28 cellular contexts compared by ENCODE assay signal in the genomic region with DNA sequence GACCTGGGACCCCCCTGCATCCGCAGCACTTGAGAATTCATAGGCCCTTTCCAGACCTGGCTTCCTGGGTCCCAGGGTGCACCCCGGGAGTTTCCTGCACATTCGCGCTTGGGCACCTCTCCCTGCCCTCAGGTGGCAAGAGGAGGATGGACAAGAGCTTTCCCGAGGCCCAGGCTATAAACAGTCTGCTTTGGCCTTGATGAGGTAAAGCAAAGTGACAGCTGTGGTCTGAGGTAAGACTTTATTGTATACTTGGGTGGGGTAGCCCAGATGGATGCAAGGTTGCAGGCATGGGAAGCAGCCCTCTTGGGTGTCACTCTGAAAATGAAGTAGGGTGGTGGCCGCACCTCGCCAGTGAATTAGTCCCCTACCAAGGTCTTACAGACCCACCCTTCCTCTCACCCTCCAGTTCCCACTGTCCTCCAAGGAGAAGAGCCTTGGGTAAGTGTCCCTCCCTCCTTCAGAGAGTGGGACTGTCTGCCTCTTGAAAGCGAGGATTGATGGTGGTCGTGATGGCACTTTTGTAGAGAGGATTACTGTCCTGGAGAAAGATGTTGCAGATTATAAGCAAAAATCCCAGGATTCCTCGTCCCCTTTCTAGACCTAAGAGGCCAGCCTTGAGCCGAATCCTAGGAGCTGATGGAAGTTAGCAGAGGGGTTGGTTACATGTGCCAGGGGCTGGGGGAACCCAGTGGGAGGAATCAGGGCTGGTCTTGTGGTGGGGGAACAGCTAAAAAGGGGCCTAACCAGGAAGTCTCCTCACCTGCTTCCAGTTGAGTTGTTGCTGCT. TPM values are rescaled to one million over a fixed set of nuclear protein-coding genes. Genes with fewer than 3 reads are reported as not detected.
DNase-seq lines count a peak whose midpoint lies in the region; ATAC-seq and TF ChIP-seq lines count a peak whose summit lies in the region.
"Had no signal": no experiment of that assay in that cellular context is flagged by ENCODE, and none has a peak within 500 bp of the region (broad histone marks: within the 10 kb centered on the region; RNA-seq: fewer than 3 reads in every experiment).

No MANE protein-coding gene starts in this region.

- in situ Hi-C loops in IMR-90 (cut with MboI; ENCODE audit: low sequenced_read_pairs): no loop called here

- BruUV-seq in IMR-90 (replicated peaks; lab: Mats Ljungman, UMichigan): no TSS peak

- no peak for DNase-seq in activated naive CD4-positive, alpha-beta T cell treated with anti-CD3 and anti-CD28 coated beads for 36 hours
- no peak for DNase-seq in activated naive CD4-positive, alpha-beta T cell (lab: John Stamatoyannopoulos, UW)
- DNase-seq in IMR-90: no peak
- DNase-seq in activated T-helper 2 cell treated with anti-CD3 and anti-CD28 coated beads, Interferon-gamma antibody, Interleukin-2, Interleukin-4, amounts not matched to agents 10 μg/mL and 5 μg/mL and 100 μg/mL, durations not matched to agents 14 hours and 24 hours and 36 hours (ENCODE audit: low spot score): no peak
- no peak for DNase-seq in naive thymus-derived CD8-positive, alpha-beta T cell
- no peak for DNase-seq in uterus
- DNase-seq: activated CD4-positive, alpha-beta memory T cell treated with anti-CD3 and anti-CD28 coated beads for 36 hours; activated naive CD4-positive, alpha-beta T cell treated with Interleukin-2 at 50 U/mL for 16 hours; activated T-cell treated with anti-CD3 and anti-CD28 coated beads for 4 hours; C1 segment of cervical spinal cord; cortex of kidney; foreskin keratinocyte; HCEC 1CT; heart right ventricle; Kasumi-1; mucosa of descending colon; MV-4-11; NCI-H146; OCI-M1; posterior cingulate gyrus; spleen; substantia nigra had no signal

- peaks cover under 1 to 16% of the 10 kb centered on the region in 2 experiments; a peak in 2 of 4 replicates for H3K79me1 ChIP-seq in IMR-90 (ENCODE audit: low read depth in 1 of 2, low read length in 2 of 2)

- TF ChIP-seq CTCF in IMR-90 (conservative IDR thresholded peaks at IDR 0.05; ENCODE audit: low read depth, low read length): no peak
- no peak for TF ChIP-seq CTCF in uterus (IDR thresholded peaks at IDR 0.05)

- intact Hi-C loops in activated naive CD4-positive, alpha-beta T cell treated with anti-CD3 and anti-CD28 coated beads for 36 hours (cut with micrococcal nuclease): no loop called here
- intact Hi-C loops in IMR-90 (cut with micrococcal nuclease) (no loop called here), uterus (cut with DNase I; ENCODE audit: low total_unique reads) (loop anchor here (10.0 kb wide), 1 partner anchor 126 kb away; no protein-coding TSS in a partner anchor)
- intact Hi-C loops in activated T-helper 2 cell treated with anti-CD3 and anti-CD28 coated beads, Interferon-gamma antibody, Interleukin-2, Interleukin-4, amounts not matched to agents 10 μg/mL and 5 μg/mL and 100 μg/mL, durations not matched to agents 14 hours and 24 hours and 36 hours (cut with micrococcal nuclease): no loop called here

- H2BK5ac ChIP-seq in IMR-90 (ENCODE audit: low read depth, low read length, poor library complexity, severe bottlenecking): no peak overlapping the region

- no peak overlapping the region for H3K4me2 ChIP-seq in IMR-90 (ENCODE audit: low read depth, low read length)

- H2BK15ac ChIP-seq in IMR-90 (ENCODE audit: low read depth, low read length): no peak overlapping the region

- TF ChIP-seq POLR2A in IMR-90 (IDR thresholded peaks at IDR 0.05; ENCODE audit: low read depth, low read length) (no peak), uterus (IDR thresholded peaks at IDR 0.05) (no peak)

- H2AK9ac ChIP-seq in IMR-90 (replicated peaks; ENCODE audit: low read depth, low read length, poor library complexity): no peak overlapping the region

- no peak for ATAC-seq in IMR-90 (ENCODE audit: low read depth)
- no peak for ATAC-seq in naive thymus-derived CD8-positive, alpha-beta T cell
- no peak for ATAC-seq in SK-N-SH treated with all-trans-retinoic acid at 6 μM for 48 hours
- ATAC-seq: foreskin keratinocyte had no signal

- H3K36me3 ChIP-seq in IMR-90 (ENCODE audit: control insufficient read depth, insufficient read depth, low read length) (peaks cover 29% of the 10 kb centered on the region), uterus (no peaks in the 10 kb centered on the region)

- peaks cover 14% of the 10 kb centered on the region for H3K9me1 ChIP-seq in IMR-90 (ENCODE audit: insufficient read depth, low read length)

- POLR2A ChIA-PET in IMR-90 (lab: Charles Lee; ENCODE audit: unreplicated experiment): no interaction called here
- POLR2A ChIA-PET in naive thymus-derived CD8-positive, alpha-beta T cell (lab: Charles Lee): interaction anchor here (0.6 to 17.2 kb wide), 8 partner anchors 11 to 149 kb away, joined by 3 to 338 read pairs (median 5); partner anchors contain the start of genes CSAD, ITGB7, SPRYD3 and ZNF740

- no peaks in the 10 kb centered on the region for H3K27me3 Mint-ChIP-seq in activated naive CD4-positive, alpha-beta T cell treated with anti-CD3 and anti-CD28 coated beads for 36 hours (ENCODE audit: low read depth)
- H3K27me3 Mint-ChIP-seq in activated T-helper 2 cell treated with anti-CD3 and anti-CD28 coated beads, Interferon-gamma antibody, Interleukin-2, Interleukin-4, amounts not matched to agents 10 μg/mL and 5 μg/mL and 100 μg/mL, durations not matched to agents 14 hours and 24 hours and 36 hours (ENCODE audit: low read depth): no peaks in the 10 kb centered on the region
- H3K27me3 Mint-ChIP-seq in naive thymus-derived CD8-positive, alpha-beta T cell: no peaks in the 10 kb centered on the region
- H3K27me3 Mint-ChIP-seq: activated CD4-positive, alpha-beta memory T cell treated with anti-CD3 and anti-CD28 coated beads for 36 hours had no signal

- H3K4me3 ChIP-seq in IMR-90 (ENCODE audit: insufficient read depth, low read depth, low read length) (no peak overlapping the region), uterus (no peak overlapping the region)
- H3K4me3 ChIP-seq: esophagus muscularis mucosa, heart right ventricle, mucosa of descending colon, spleen had no signal

- no peak overlapping the region for H2AFZ ChIP-seq in IMR-90 (replicated peaks; ENCODE audit: low read length, poor library complexity)

- H3K36me3 Mint-ChIP-seq in activated naive CD4-positive, alpha-beta T cell treated with anti-CD3 and anti-CD28 coated beads for 36 hours (ENCODE audit: low read depth): peaks cover 21% of the 10 kb centered on the region
- H3K36me3 Mint-ChIP-seq in activated T-helper 2 cell treated with anti-CD3 and anti-CD28 coated beads, Interferon-gamma antibody, Interleukin-2, Interleukin-4, amounts not matched to agents 10 μg/mL and 5 μg/mL and 100 μg/mL, durations not matched to agents 14 hours and 24 hours and 36 hours (ENCODE audit: low read depth): peaks cover 89% of the 10 kb centered on the region
- peaks cover 0 to 86% (median 7%) of the 10 kb centered on the region in 3 donors for H3K36me3 Mint-ChIP-seq in naive thymus-derived CD8-positive, alpha-beta T cell

- H3K4me3 Mint-ChIP-seq in activated naive CD4-positive, alpha-beta T cell treated with anti-CD3 and anti-CD28 coated beads for 36 hours: no peak overlapping the region
- H3K4me3 Mint-ChIP-seq in activated T-helper 2 cell treated with anti-CD3 and anti-CD28 coated beads, Interferon-gamma antibody, Interleukin-2, Interleukin-4, amounts not matched to agents 10 μg/mL and 5 μg/mL and 100 μg/mL, durations not matched to agents 14 hours and 24 hours and 36 hours (ENCODE audit: low read depth): no peak overlapping the region
- H3K4me3 Mint-ChIP-seq in naive thymus-derived CD8-positive, alpha-beta T cell: no peak overlapping the region
- H3K4me3 Mint-ChIP-seq: activated CD4-positive, alpha-beta memory T cell treated with anti-CD3 and anti-CD28 coated beads for 36 hours; type B pancreatic cell; WTC11 had no signal

- H3K4ac ChIP-seq in IMR-90 (ENCODE audit: low read depth, low read length): no peak overlapping the region

- no CpG with 5 or more reads among the region's 11 CpGs for WGBS in IMR-90 (ENCODE audit: extremely low coverage in 2 of 2, insufficient read length in 1 of 2), 2 experiments

- no peak overlapping the region for H2BK120ac ChIP-seq in IMR-90 (ENCODE audit: low read depth, low read length)

- H3K27ac ChIP-seq in IMR-90 (ENCODE audit: insufficient read depth, low read length): no peak overlapping the region
- H3K27ac ChIP-seq in uterus: no peak overlapping the region
- H3K27ac ChIP-seq: foreskin keratinocyte had no signal

- no peak for TF ChIP-seq RAD21 in IMR-90 (IDR thresholded peaks at IDR 0.05; ENCODE audit: low read length)

- H3K18ac ChIP-seq in IMR-90 (ENCODE audit: low read depth, low read length): no peak overlapping the region

- no peak overlapping the region for H3K14ac ChIP-seq in IMR-90 (replicated peaks; ENCODE audit: low read depth, low read length)

- no peak overlapping the region for H4K8ac ChIP-seq in IMR-90 (ENCODE audit: low read depth in 2 of 2, low read length in 2 of 2)

- H3K9me3 ChIP-seq in IMR-90 (ENCODE audit: control insufficient read depth, insufficient read depth, low read length) (no peaks in the 10 kb centered on the region), uterus (no peaks in the 10 kb centered on the region)
- H3K9me3 ChIP-seq: esophagus muscularis mucosa, heart right ventricle, mucosa of descending colon, spleen had no signal

- H3K9ac ChIP-seq in IMR-90 (ENCODE audit: low read depth, low read length): no peak overlapping the region

- no peaks in the 10 kb centered on the region for H4K20me1 ChIP-seq in IMR-90 (ENCODE audit: insufficient read depth, low read length)

- H3K23ac ChIP-seq in IMR-90 (ENCODE audit: low read depth, low read length): no peak overlapping the region

- H4K5ac ChIP-seq in IMR-90 (ENCODE audit: low read depth, low read length): no peak overlapping the region

- H3K4me1 ChIP-seq in IMR-90 (ENCODE audit: control insufficient read depth, insufficient read depth, low read length): no peaks in the 10 kb centered on the region; the same call in 1 of the 2 replicates
- no peaks in the 10 kb centered on the region for H3K4me1 ChIP-seq in uterus
- H3K4me1 ChIP-seq: foreskin keratinocyte had no signal

- peak overlapping the region; percentile 13 for H3K27ac Mint-ChIP-seq in activated naive CD4-positive, alpha-beta T cell treated with anti-CD3 and anti-CD28 coated beads for 36 hours
- H3K27ac Mint-ChIP-seq in activated T-helper 2 cell treated with anti-CD3 and anti-CD28 coated beads, Interferon-gamma antibody, Interleukin-2, Interleukin-4, amounts not matched to agents 10 μg/mL and 5 μg/mL and 100 μg/mL, durations not matched to agents 14 hours and 24 hours and 36 hours: peak overlapping the region; percentile 22
- H3K27ac Mint-ChIP-seq in naive thymus-derived CD8-positive, alpha-beta T cell: peak overlapping the region in 6 of 10 donors; percentile 24 to 75 (median 40)
- H3K27ac Mint-ChIP-seq: type B pancreatic cell, WTC11 had no signal

- no peak overlapping the region for H2AK5ac ChIP-seq in IMR-90 (ENCODE audit: low read depth, low read length)

- H2BK20ac ChIP-seq in IMR-90 (ENCODE audit: low read depth, low read length): peak overlapping the region; percentile 30; the same call in 1 of the 2 replicates

- no peak overlapping the region for H3K56ac ChIP-seq in IMR-90 (ENCODE audit: extremely low read depth, insufficient read depth, low read length)

- peaks cover 10% of the 10 kb centered on the region for H3K4me1 Mint-ChIP-seq in activated naive CD4-positive, alpha-beta T cell treated with anti-CD3 and anti-CD28 coated beads for 36 hours (ENCODE audit: low read depth)
- peaks cover 11% of the 10 kb centered on the region for H3K4me1 Mint-ChIP-seq in activated T-helper 2 cell treated with anti-CD3 and anti-CD28 coated beads, Interferon-gamma antibody, Interleukin-2, Interleukin-4, amounts not matched to agents 10 μg/mL and 5 μg/mL and 100 μg/mL, durations not matched to agents 14 hours and 24 hours and 36 hours (ENCODE audit: low read depth)
- H3K4me1 Mint-ChIP-seq in naive thymus-derived CD8-positive, alpha-beta T cell: peaks cover 16 to 48% (median 28%) of the 10 kb centered on the region in 4 donors

- no peaks in the 10 kb centered on the region for H3K9me3 Mint-ChIP-seq in activated naive CD4-positive, alpha-beta T cell treated with anti-CD3 and anti-CD28 coated beads for 36 hours
- H3K9me3 Mint-ChIP-seq in activated T-helper 2 cell treated with anti-CD3 and anti-CD28 coated beads, Interferon-gamma antibody, Interleukin-2, Interleukin-4, amounts not matched to agents 10 μg/mL and 5 μg/mL and 100 μg/mL, durations not matched to agents 14 hours and 24 hours and 36 hours: no peaks in the 10 kb centered on the region
- H3K9me3 Mint-ChIP-seq in naive thymus-derived CD8-positive, alpha-beta T cell: no peaks in the 10 kb centered on the region
- H3K9me3 Mint-ChIP-seq: activated CD4-positive, alpha-beta memory T cell treated with anti-CD3 and anti-CD28 coated beads for 36 hours; type B pancreatic cell; WTC11 had no signal

- dilution Hi-C loops in IMR-90 (cut with HindIII; ENCODE audit: low sequenced_read_pairs, unreplicated experiment): no loop called here

- CTCF ChIA-PET in activated naive CD4-positive, alpha-beta T cell treated with anti-CD3 and anti-CD28 coated beads for 36 hours (lab: Charles Lee): interaction anchor here (0.7 to 3.2 kb wide), 3 partner anchors 10 to 122 kb away, joined by 3 to 31 read pairs (median 4); no protein-coding TSS in a partner anchor
- CTCF ChIA-PET in IMR-90 (lab: Yijun Ruan, JAX): interaction anchor here (1.3 kb wide), 1 partner anchor 9 kb away, joined by 3 read pairs; no protein-coding TSS in a partner anchor

- no peaks in the 10 kb centered on the region for H3K27me3 ChIP-seq in IMR-90 (ENCODE audit: control insufficient read depth, insufficient read depth, low read length)
- H3K27me3 ChIP-seq in uterus: no peaks in the 10 kb centered on the region
- H3K27me3 ChIP-seq: esophagus muscularis mucosa, heart right ventricle, spleen had no signal

- H4K91ac ChIP-seq in IMR-90 (ENCODE audit: insufficient read depth, low read depth, low read length): no peak overlapping the region

RNA-seq across cellular contexts. Expression of gene CSAD, which starts 10.6 kb away (rescaled TPM):
- 10 to 100 TPM; 31.5 to 32.3 TPM for total RNA-seq in activated naive CD4-positive, alpha-beta T cell treated with anti-CD3 and anti-CD28 coated beads for 36 hours
- total RNA-seq in IMR-90 (2012; rRNA removed) (5.0 and 5.4 TPM in 2 replicates), uterus (10 to 100 TPM in 3 of 4 donors, 1 to 10 TPM in 1; 4.1 to 67.6 (median 42.6) TPM)
- 39.8 and 45.6 TPM in 2 replicates for polyA plus RNA-seq in IMR-90 (2012; rRNA removed)
- polyA plus RNA-seq in IMR-90 (2012; cell fraction: cytosol; rRNA removed): 8.8 and 9.9 TPM in 2 replicates
- 572 and 670 TPM in 2 replicates for polyA plus RNA-seq in IMR-90 (2012; cell fraction: nucleus; rRNA removed; ENCODE audit: low replicate concordance)
- total RNA-seq in activated T-helper 2 cell treated with anti-CD3 and anti-CD28 coated beads, Interferon-gamma antibody, Interleukin-2, Interleukin-4, amounts not matched to agents 10 μg/mL and 5 μg/mL and 100 μg/mL, durations not matched to agents 14 hours and 24 hours and 36 hours: 20.2 TPM in 2 replicates
- total RNA-seq in naive thymus-derived CD8-positive, alpha-beta T cell: 10 to 100 TPM; 50.8 to 53.4 TPM
- polyA plus RNA-seq in naive thymus-derived CD8-positive, alpha-beta T cell: 1 to 10 TPM; 1.1 to 1.3 (median 1.2) TPM

RNA-seq across cellular contexts. Expression of gene ZNF740, which starts 10.8 kb away (rescaled TPM):
- total RNA-seq in activated naive CD4-positive, alpha-beta T cell treated with anti-CD3 and anti-CD28 coated beads for 36 hours: 10 to 100 TPM; 40.4 to 42.0 TPM
- total RNA-seq in IMR-90 (2012; rRNA removed): 11.7 and 13.1 TPM in 2 replicates
- polyA plus RNA-seq in IMR-90 (2012; rRNA removed): 7.0 and 14.0 TPM in 2 replicates
- polyA plus RNA-seq in IMR-90 (2012; cell fraction: cytosol; rRNA removed): 3.0 and 3.9 TPM in 2 replicates
- 13.8 and 55.4 TPM in 2 replicates for polyA plus RNA-seq in IMR-90 (2012; cell fraction: nucleus; rRNA removed; ENCODE audit: low replicate concordance)
- total RNA-seq in activated T-helper 2 cell treated with anti-CD3 and anti-CD28 coated beads, Interferon-gamma antibody, Interleukin-2, Interleukin-4, amounts not matched to agents 10 μg/mL and 5 μg/mL and 100 μg/mL, durations not matched to agents 14 hours and 24 hours and 36 hours: 44.9 and 45.5 TPM in 2 replicates
- total RNA-seq in naive thymus-derived CD8-positive, alpha-beta T cell: 100 to 1,000 TPM; 112 to 113 TPM
- polyA plus RNA-seq in naive thymus-derived CD8-positive, alpha-beta T cell: 1 to 10 TPM; 2.8 to 3.5 (median 3.1) TPM
- 10 to 100 TPM in 2 of 4 donors, 1 to 10 TPM in 2; 7.7 to 55.5 (median 25.9) TPM for total RNA-seq in uterus

RNA-seq across cellular contexts. Expression of gene ITGB7, which starts 15.8 kb away (rescaled TPM):
- 10 to 100 TPM; 32.3 to 32.5 TPM for total RNA-seq in activated naive CD4-positive, alpha-beta T cell treated with anti-CD3 and anti-CD28 coated beads for 36 hours
- total RNA-seq in IMR-90 (2012; rRNA removed) (under 0.01 and 0.18 TPM in 2 replicates), uterus (1 to 10 TPM in 3 of 4 donors, not detected in 1; 2.0 to 3.8 (median 2.4) TPM)
- 0.44 and 0.60 TPM in 2 replicates for polyA plus RNA-seq in IMR-90 (2012; rRNA removed)
- polyA plus RNA-seq in IMR-90 (2012; cell fraction: cytosol; rRNA removed): 0.11 and 0.23 TPM in 2 replicates
- polyA plus RNA-seq in IMR-90 (2012; cell fraction: nucleus; rRNA removed; ENCODE audit: low replicate concordance): 2.5 and 4.3 TPM in 2 replicates
- total RNA-seq in activated T-helper 2 cell treated with anti-CD3 and anti-CD28 coated beads, Interferon-gamma antibody, Interleukin-2, Interleukin-4, amounts not matched to agents 10 μg/mL and 5 μg/mL and 100 μg/mL, durations not matched to agents 14 hours and 24 hours and 36 hours: 200 and 208 TPM in 2 replicates
- 100 to 1,000 TPM; 353 to 362 TPM for total RNA-seq in naive thymus-derived CD8-positive, alpha-beta T cell
- polyA plus RNA-seq in naive thymus-derived CD8-positive, alpha-beta T cell: 100 to 1,000 TPM; 202 to 219 (median 206) TPM
- total RNA-seq: lung microvascular endothelial cell, NCI-H460 had no signal

RNA-seq across cellular contexts. Expression of gene RARG, which starts 40.7 kb away (rescaled TPM):
- total RNA-seq in activated naive CD4-positive, alpha-beta T cell treated with anti-CD3 and anti-CD28 coated beads for 36 hours: 1 to 10 TPM; 4.0 to 4.6 TPM
- total RNA-seq in IMR-90 (2012; rRNA removed): 7.5 and 7.9 TPM in 2 replicates
- polyA plus RNA-seq in IMR-90 (2012; rRNA removed): 28.6 and 30.9 TPM in 2 replicates
- 19.9 and 30.7 TPM in 2 replicates for polyA plus RNA-seq in IMR-90 (2012; cell fraction: cytosol; rRNA removed)
- 50.8 and 62.0 TPM in 2 replicates for polyA plus RNA-seq in IMR-90 (2012; cell fraction: nucleus; rRNA removed; ENCODE audit: low replicate concordance)
- total RNA-seq in activated T-helper 2 cell treated with anti-CD3 and anti-CD28 coated beads, Interferon-gamma antibody, Interleukin-2, Interleukin-4, amounts not matched to agents 10 μg/mL and 5 μg/mL and 100 μg/mL, durations not matched to agents 14 hours and 24 hours and 36 hours: 38.5 and 40.1 TPM in 2 replicates
- total RNA-seq in naive thymus-derived CD8-positive, alpha-beta T cell: 10 to 100 TPM; 57.8 to 60.4 TPM
- 10 to 100 TPM in 1 of 3 donors, 1 to 10 TPM in 2; 1.6 to 12.7 (median 3.8) TPM for polyA plus RNA-seq in naive thymus-derived CD8-positive, alpha-beta T cell
- total RNA-seq in uterus: 10 to 100 TPM in 2 of 4 donors, 1 to 10 TPM in 2; 2.6 to 65.6 (median 28.9) TPM

Comparison
In these comparisons a context has a peak if more than half of its experiments do, and no peak if none do; other contexts are left out.
1. RNA of gene ITGB7, which starts 15.8 kb away (total RNA-seq): 353 to 362 TPM in naive thymus-derived CD8-positive, alpha-beta T cell, 200 to 208 TPM in activated T-helper 2 cell treated with anti-CD3 and anti-CD28 coated beads, Interferon-gamma antibody, Interleukin-2, Interleukin-4, amounts not matched to agents 10 μg/mL and 5 μg/mL and 100 μg/mL, durations not matched to agents 14 hours and 24 hours and 36 hours and 32.3 to 32.5 TPM in activated naive CD4-positive, alpha-beta T cell treated with anti-CD3 and anti-CD28 coated beads for 36 hours; 2.0 to 3.8 TPM in uterus and under 0.01 to 0.18 TPM in IMR-90; every median in the first group is over 4 times any median in the second.
2. Peak in every context shown above with its lines, with median percentiles within 50 percentile points of each other: H3K27ac Mint-ChIP-seq.